In the genomic region with DNA sequence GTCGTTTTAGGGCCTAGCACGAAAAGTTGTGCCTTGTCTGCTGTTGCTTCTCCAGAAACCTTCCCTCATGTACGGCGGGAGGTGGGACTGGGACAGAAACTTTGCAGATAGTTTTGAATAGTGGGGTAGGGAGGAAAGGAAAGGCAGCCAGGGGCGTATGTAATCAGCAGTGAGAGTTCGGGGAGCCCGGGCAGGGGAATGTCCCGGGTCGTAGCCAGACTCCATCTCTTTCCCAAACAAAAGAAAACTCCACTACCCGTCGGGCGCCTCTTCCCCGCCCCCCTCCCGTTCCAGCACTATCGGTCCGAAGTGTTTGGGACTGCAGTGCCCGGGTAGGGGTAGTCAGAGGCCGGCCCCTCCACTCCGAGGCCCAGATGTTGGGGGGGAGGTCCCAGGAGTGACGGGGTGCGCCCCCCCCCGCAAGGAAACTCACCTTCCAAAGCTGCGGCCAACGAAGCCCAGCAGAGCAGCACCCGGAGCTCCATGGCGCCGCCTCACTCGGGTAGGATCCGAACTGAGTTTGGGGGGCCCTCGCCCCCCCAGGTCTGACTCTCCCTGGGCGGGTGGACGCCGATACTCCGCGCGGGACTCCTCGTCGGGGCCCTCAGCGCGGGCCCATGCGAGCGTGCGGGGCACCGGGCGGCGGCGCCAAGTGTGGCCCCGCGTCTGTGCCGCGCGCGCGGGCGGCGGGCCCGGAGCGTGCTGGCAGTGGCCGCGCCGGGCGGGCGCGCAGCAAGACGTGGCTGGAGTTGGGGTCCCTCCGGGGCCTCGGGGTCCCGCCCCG, we compare ENCODE assay signal across 1 cellular context.
TF ChIP-seq lines count a peak whose summit lies in the region.

No MANE protein-coding gene starts in this region.

TF ChIP-seq in K562, 482 proteins besides CTCF, POLR2A, EP300 and RAD21 (continued from another document and continues in another):
- TF ChIP-seq CUX1 (CRISPR knock-in tag; IDR thresholded peaks at IDR 0.05) (no peak), UBTF (IDR thresholded peaks at IDR 0.05; ENCODE audit: borderline replicate concordance in 1 of 2, low read depth in 2 of 2, low read length in 2 of 2) (0 out of 4 replicates have a peak, but pooled peaks of 1 of the 2 experiments have one; percentile 27), CHD1 (IDR thresholded peaks at IDR 0.05; ENCODE audit: low read length) (peak; percentile 60), C11orf30 (IDR thresholded peaks at IDR 0.05; ENCODE audit: low read depth) (no peak), HMGN3 (IDR thresholded peaks at IDR 0.05; ENCODE audit: borderline replicate concordance, extremely low read depth, insufficient read length, low read depth, low read length) (peak; percentile 46), SMAD4 (CRISPR knock-in tag; conservative IDR thresholded peaks at IDR 0.05) (peak; percentile 63), POLR2AphosphoS5 (IDR thresholded peaks at IDR 0.05; ENCODE audit: control insufficient read depth, insufficient read depth, low read depth, low read length) (no peak), ZBTB17 (CRISPR knock-in tag; IDR thresholded peaks at IDR 0.05) (no peak), ZNF77 (CRISPR knock-in tag; IDR thresholded peaks at IDR 0.05) (no peak), NFYB (IDR thresholded peaks at IDR 0.05; ENCODE audit: extremely low read depth, insufficient read length) (no peak), NBN (IDR thresholded peaks at IDR 0.05; ENCODE audit: low read depth) (no peak), MYC (IDR thresholded peaks at IDR 0.05; ENCODE audit: low read depth, low read length) (peak; percentile 19; the same call in 1 of the 2 replicates), MYC (CRISPR knock-in tag; IDR thresholded peaks at IDR 0.05; ENCODE audit: borderline replicate concordance, low read depth) (no peak), HEY1 (CRISPR knock-in tag; IDR thresholded peaks at IDR 0.05; ENCODE audit: borderline replicate concordance) (no peak), ZNF3 (CRISPR knock-in tag; IDR thresholded peaks at IDR 0.05) (no peak), CBX8 (IDR thresholded peaks at IDR 0.05; ENCODE audit: borderline replicate concordance, extremely low read depth, low read depth, low read length, poor library complexity, severe bottlenecking) (no peak), ZNF175 (CRISPR knock-in tag; IDR thresholded peaks at IDR 0.05; ENCODE audit: low read depth) (no peak), ZNF232 (CRISPR knock-in tag; IDR thresholded peaks at IDR 0.05) (peak; percentile 2; the same call in 1 of the 2 replicates), ZNF41 (CRISPR knock-in tag; conservative IDR thresholded peaks at IDR 0.05) (no peak), GTF2F1 (IDR thresholded peaks at IDR 0.05; ENCODE audit: low read depth, low read length) (no peak), CSDE1 (IDR thresholded peaks at IDR 0.05) (no peak), PML (IDR thresholded peaks at IDR 0.05; ENCODE audit: low read length) (no peak), ETV6 (IDR thresholded peaks at IDR 0.05; ENCODE audit: borderline replicate concordance in 1 of 2, low read depth in 2 of 2, low read length in 1 of 2) (no peak), ETV6 (CRISPR knock-in tag; IDR thresholded peaks at IDR 0.05; ENCODE audit: borderline replicate concordance) (no peak), JUND (IDR thresholded peaks at IDR 0.05; ENCODE audit: borderline replicate concordance, low read depth, low read length) (no peak), JUND (tag; IDR thresholded peaks at IDR 0.05; ENCODE audit: borderline replicate concordance, low read depth, low read length) (0 out of 3 replicates have a peak, but pooled peaks have one; percentile 1), TFAM (CRISPR knock-in tag; conservative IDR thresholded peaks at IDR 0.05) (no peak), TCF7L2 (IDR thresholded peaks at IDR 0.05; ENCODE audit: low read depth, low read length) (no peak), OTX1 (CRISPR knock-in tag; IDR thresholded peaks at IDR 0.05) (no peak), TAF7 (tag; IDR thresholded peaks at IDR 0.05) (no peak), ZNF347 (CRISPR knock-in tag; IDR thresholded peaks at IDR 0.05; ENCODE audit: low read depth) (no peak), NFXL1 (CRISPR knock-in tag; IDR thresholded peaks at IDR 0.05) (no peak), YY1 (IDR thresholded peaks at IDR 0.05; ENCODE audit: borderline replicate concordance in 1 of 3, control insufficient read depth in 1 of 3, extremely low read depth in 1 of 3, insufficient read depth in 3 of 3, insufficient read length in 1 of 3, insufficient replicate concordance in 2 of 3, low read depth in 1 of 3, low read length in 2 of 3) (peak in 2 of 3 experiments; percentile 10 to 12), BMI1 (IDR thresholded peaks at IDR 0.05; ENCODE audit: low read length) (no peak)
- TF ChIP-seq, protein P1, sequence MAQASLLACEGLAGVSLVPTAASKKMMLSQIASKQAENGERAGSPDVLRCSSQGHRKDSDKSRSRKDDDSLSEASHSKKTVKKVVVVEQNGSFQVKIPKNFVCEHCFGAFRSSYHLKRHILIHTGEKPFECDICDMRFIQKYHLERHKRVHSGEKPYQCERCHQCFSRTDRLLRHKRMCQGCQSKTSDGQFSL (CRISPR knock-in tag; IDR thresholded peaks at IDR 0.05) = peak; percentile 79
- TF ChIP-seq, protein P1 (tag; IDR thresholded peaks at IDR 0.05) = peak in 1 of 2 experiments; percentile 77; a peak in 2 of 4 replicates
- TF ChIP-seq, protein P2, sequence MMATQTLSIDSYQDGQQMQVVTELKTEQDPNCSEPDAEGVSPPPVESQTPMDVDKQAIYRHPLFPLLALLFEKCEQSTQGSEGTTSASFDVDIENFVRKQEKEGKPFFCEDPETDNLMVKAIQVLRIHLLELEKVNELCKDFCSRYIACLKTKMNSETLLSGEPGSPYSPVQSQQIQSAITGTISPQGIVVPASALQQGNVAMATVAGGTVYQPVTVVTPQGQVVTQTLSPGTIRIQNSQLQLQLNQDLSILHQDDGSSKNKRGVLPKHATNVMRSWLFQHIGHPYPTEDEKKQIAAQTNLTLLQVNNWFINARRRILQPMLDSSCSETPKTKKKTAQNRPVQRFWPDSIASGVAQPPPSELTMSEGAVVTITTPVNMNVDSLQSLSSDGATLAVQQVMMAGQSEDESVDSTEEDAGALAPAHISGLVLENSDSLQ (IDR thresholded peaks at IDR 0.05) = no peak
- TF ChIP-seq, protein P3, sequence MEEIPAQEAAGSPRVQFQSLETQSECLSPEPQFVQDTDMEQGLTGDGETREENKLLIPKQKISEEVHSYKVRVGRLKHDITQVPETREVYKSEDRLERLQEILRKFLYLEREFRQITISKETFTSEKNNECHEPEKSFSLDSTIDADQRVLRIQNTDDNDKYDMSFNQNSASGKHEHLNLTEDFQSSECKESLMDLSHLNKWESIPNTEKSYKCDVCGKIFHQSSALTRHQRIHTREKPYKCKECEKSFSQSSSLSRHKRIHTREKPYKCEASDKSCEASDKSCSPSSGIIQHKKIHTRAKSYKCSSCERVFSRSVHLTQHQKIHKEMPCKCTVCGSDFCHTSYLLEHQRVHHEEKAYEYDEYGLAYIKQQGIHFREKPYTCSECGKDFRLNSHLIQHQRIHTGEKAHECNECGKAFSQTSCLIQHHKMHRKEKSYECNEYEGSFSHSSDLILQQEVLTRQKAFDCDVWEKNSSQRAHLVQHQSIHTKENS (CRISPR knock-in tag; IDR thresholded peaks at IDR 0.05) = no peak
- TF ChIP-seq, protein P4, sequence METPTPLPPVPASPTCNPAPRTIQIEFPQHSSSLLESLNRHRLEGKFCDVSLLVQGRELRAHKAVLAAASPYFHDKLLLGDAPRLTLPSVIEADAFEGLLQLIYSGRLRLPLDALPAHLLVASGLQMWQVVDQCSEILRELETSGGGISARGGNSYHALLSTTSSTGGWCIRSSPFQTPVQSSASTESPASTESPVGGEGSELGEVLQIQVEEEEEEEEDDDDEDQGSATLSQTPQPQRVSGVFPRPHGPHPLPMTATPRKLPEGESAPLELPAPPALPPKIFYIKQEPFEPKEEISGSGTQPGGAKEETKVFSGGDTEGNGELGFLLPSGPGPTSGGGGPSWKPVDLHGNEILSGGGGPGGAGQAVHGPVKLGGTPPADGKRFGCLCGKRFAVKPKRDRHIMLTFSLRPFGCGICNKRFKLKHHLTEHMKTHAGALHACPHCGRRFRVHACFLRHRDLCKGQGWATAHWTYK (CRISPR knock-in tag; IDR thresholded peaks at IDR 0.05) = no peak
- TF ChIP-seq, protein P5, sequence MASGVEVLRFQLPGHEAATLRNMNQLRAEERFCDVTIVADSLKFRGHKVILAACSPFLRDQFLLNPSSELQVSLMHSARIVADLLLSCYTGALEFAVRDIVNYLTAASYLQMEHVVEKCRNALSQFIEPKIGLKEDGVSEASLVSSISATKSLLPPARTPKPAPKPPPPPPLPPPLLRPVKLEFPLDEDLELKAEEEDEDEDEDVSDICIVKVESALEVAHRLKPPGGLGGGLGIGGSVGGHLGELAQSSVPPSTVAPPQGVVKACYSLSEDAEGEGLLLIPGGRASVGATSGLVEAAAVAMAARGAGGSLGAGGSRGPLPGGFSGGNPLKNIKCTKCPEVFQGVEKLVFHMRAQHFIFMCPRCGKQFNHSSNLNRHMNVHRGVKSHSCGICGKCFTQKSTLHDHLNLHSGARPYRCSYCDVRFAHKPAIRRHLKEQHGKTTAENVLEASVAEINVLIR (CRISPR knock-in tag; IDR thresholded peaks at IDR 0.05) = no peak
- TF ChIP-seq, protein P6, sequence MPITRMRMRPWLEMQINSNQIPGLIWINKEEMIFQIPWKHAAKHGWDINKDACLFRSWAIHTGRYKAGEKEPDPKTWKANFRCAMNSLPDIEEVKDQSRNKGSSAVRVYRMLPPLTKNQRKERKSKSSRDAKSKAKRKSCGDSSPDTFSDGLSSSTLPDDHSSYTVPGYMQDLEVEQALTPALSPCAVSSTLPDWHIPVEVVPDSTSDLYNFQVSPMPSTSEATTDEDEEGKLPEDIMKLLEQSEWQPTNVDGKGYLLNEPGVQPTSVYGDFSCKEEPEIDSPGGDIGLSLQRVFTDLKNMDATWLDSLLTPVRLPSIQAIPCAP (CRISPR knock-in tag; IDR thresholded peaks at IDR 0.05; ENCODE audit: borderline replicate concordance) = no peak
- TF ChIP-seq, protein P7, sequence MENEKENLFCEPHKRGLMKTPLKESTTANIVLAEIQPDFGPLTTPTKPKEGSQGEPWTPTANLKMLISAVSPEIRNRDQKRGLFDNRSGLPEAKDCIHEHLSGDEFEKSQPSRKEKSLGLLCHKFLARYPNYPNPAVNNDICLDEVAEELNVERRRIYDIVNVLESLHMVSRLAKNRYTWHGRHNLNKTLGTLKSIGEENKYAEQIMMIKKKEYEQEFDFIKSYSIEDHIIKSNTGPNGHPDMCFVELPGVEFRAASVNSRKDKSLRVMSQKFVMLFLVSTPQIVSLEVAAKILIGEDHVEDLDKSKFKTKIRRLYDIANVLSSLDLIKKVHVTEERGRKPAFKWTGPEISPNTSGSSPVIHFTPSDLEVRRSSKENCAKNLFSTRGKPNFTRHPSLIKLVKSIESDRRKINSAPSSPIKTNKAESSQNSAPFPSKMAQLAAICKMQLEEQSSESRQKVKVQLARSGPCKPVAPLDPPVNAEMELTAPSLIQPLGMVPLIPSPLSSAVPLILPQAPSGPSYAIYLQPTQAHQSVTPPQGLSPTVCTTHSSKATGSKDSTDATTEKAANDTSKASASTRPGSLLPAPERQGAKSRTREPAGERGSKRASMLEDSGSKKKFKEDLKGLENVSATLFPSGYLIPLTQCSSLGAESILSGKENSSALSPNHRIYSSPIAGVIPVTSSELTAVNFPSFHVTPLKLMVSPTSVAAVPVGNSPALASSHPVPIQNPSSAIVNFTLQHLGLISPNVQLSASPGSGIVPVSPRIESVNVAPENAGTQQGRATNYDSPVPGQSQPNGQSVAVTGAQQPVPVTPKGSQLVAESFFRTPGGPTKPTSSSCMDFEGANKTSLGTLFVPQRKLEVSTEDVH (IDR thresholded peaks at IDR 0.05; ENCODE audit: low read depth, partially characterized antibody) = no peak
